In the genomic region with DNA sequence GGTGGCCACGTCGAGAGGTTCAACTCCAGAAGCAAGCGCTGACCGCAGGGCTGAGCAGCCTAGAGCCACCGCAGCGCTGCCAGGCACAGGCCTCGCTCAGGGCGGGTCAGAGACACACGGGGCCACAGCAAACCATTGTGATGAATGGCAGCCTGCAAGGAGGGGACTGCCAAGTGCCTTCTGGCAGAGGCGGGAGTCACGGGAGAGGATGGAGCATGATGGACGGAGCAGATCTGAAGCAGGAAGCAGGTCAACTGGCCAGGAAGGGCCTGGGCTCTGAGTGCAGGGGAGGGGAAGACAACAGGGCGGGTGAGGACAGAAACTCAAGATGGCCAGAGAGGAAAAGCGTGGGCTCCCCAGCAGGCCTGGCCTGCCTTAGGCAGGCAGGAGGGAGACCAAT, we compare ENCODE assay signal across 18 cellular contexts. TPM values are rescaled to one million over a fixed set of nuclear protein-coding genes. Genes with fewer than 3 reads are reported as not detected.
DNase-seq lines count a peak whose midpoint lies in the region; ATAC-seq and TF ChIP-seq lines count a peak whose summit lies in the region.
"Had no signal": no experiment of that assay in that cellular context is flagged by ENCODE, and none has a peak within 500 bp of the region (broad histone marks: within the 10 kb centered on the region; RNA-seq: fewer than 3 reads in every experiment).

No MANE protein-coding gene starts in this region.

- H3K27ac Mint-ChIP-seq in effector memory CD8-positive, alpha-beta T cell, result peak overlapping the region in 1 of 2 donors; percentile 24

- TF ChIP-seq CTCF in RWPE1 (conservative IDR thresholded peaks at IDR 0.05; ENCODE audit: low read depth), result no peak
- peak in 6 of 56 donors; percentile 9 to 36 (median 16) for TF ChIP-seq CTCF in dorsolateral prefrontal cortex (IDR thresholded peaks at IDR 0.05 in 54 of 56, conservative IDR thresholded peaks at IDR 0.05 in 2 of 56; ENCODE audit: low read depth in 1 of 56, partially characterized antibody in 56 of 56)
- TF ChIP-seq CTCF in left lung (IDR thresholded peaks at IDR 0.05), result no peak

- POLR2A ChIA-PET in RWPE1 (lab: Yijun Ruan, JAX; ENCODE audit: low non-redundant PET), result no interaction called here

- no peaks in the 10 kb centered on the region for H3K9me3 Mint-ChIP-seq in effector memory CD8-positive, alpha-beta T cell
- H3K9me3 Mint-ChIP-seq: brain had no signal

- H3K27ac ChIP-seq in RWPE1 (peak overlapping the region; percentile 80), dorsolateral prefrontal cortex (peak overlapping the region; percentile 59 to 99 (median 93)), left lung (peak overlapping the region in 1 of 2 donors; percentile 13)
- H3K27ac ChIP-seq: stomach had no signal

- H3K27me3 ChIP-seq in dorsolateral prefrontal cortex, result no peaks in the 10 kb centered on the region
- no peaks in the 10 kb centered on the region for H3K27me3 ChIP-seq in left lung
- H3K27me3 ChIP-seq: MG63, stomach had no signal

- no peaks in the 10 kb centered on the region for H3K36me3 Mint-ChIP-seq in effector memory CD8-positive, alpha-beta T cell (ENCODE audit: insufficient read depth)

- no peaks in the 10 kb centered on the region for H3K4me1 ChIP-seq in left lung

- no peak overlapping the region for H3K4me3 Mint-ChIP-seq in effector memory CD8-positive, alpha-beta T cell
- H3K4me3 Mint-ChIP-seq: brain had no signal

- no peak for DNase-seq in RWPE1 (ENCODE audit: low spot score)
- peak; percentile 29 to 88 (median 80) for DNase-seq in dorsolateral prefrontal cortex
- DNase-seq in left lung, result no peak
- peak; percentile 39 for DNase-seq in pulmonary artery endothelial cell (ENCODE audit: low read depth, low spot score)
- DNase-seq in stimulated activated naive CD8-positive, alpha-beta T cell treated with anti-CD3 and anti-CD28 coated beads, Interleukin-15, Interleukin-2, amounts not matched to agents 100 U/mL and 50 U/mL, for 24 hours, result no peak
- no peak for DNase-seq in NCI-H2107 treated with DMSO at 0.1 percent for 48 hours (lab: John Stamatoyannopoulos, UW; ENCODE audit: unreplicated experiment)
- no peak for DNase-seq in D341Med (ENCODE audit: low spot score)
- no peak for DNase-seq in effector memory CD8-positive, alpha-beta T cell
- DNase-seq: activated effector memory CD4-positive, alpha-beta T cell treated with anti-CD3 and anti-CD28 coated beads, Interleukin-2, amount 50 U/mL, for 16 hours; effector CD8-positive, alpha-beta T cell; foreskin fibroblast; GF-D8; MG63; NCI-H2029; NCI-H524 treated with DMSO at 0.1 percent for 48 hours; stomach had no signal

- intact Hi-C loops in dorsolateral prefrontal cortex (cut with DNase I), result loop anchor here (5.0 kb wide), 1 partner anchor 50 kb away; a partner anchor contains a TSS
- intact Hi-C loops in left lung (cut with DNase I), result no loop called here

- H3K4me3 ChIP-seq in dorsolateral prefrontal cortex, result peak overlapping the region in 3 of 59 donors; percentile 1 to 14 (median 10)
- H3K4me3 ChIP-seq in left lung, result no peak overlapping the region
- H3K4me3 ChIP-seq: MG63, stomach had no signal

- CTCF ChIA-PET in RWPE1 (lab: Yijun Ruan, JAX), result interaction anchor here (0.6 kb wide), 1 partner anchor 68 kb away, joined by 8 read pairs; no protein-coding TSS in a partner anchor

- H3K27me3 Mint-ChIP-seq in effector memory CD8-positive, alpha-beta T cell, result peaks cover 0 to 12% of the 10 kb centered on the region in 2 donors
- H3K27me3 Mint-ChIP-seq: brain had no signal

- peak; percentile 55 for ATAC-seq in left lung
- no peak for ATAC-seq in stimulated activated naive CD8-positive, alpha-beta T cell treated with anti-CD3 and anti-CD28 coated beads, Interleukin-15, Interleukin-2, amounts not matched to agents 100 U/mL and 50 U/mL, for 24 hours
- ATAC-seq in effector memory CD8-positive, alpha-beta T cell (replicated peaks), result no peak
- ATAC-seq: Panc1 had no signal

- peaks cover 0 to 42% of the 10 kb centered on the region in 2 donors for H3K36me3 ChIP-seq in left lung

- no peaks in the 10 kb centered on the region for H3K9me3 ChIP-seq in left lung
- H3K9me3 ChIP-seq: MG63, stomach had no signal

- no peaks in the 10 kb centered on the region for H3K4me1 Mint-ChIP-seq in effector memory CD8-positive, alpha-beta T cell (ENCODE audit: low read depth in 2 of 2)
- H3K4me1 Mint-ChIP-seq: brain had no signal

RNA-seq across cellular contexts. Expression of a gene that starts 49.8 kb away (rescaled TPM):
- total RNA-seq in dorsolateral prefrontal cortex, result 100 to 1,000 TPM; 112 to 178 (median 140) TPM
- total RNA-seq in left lung, result 10 to 100 TPM; 79.8 to 79.9 TPM
- 113 and 121 TPM in 2 replicates for total RNA-seq in pulmonary artery endothelial cell

Comparison
In these comparisons a context has a peak if more than half of its experiments do, and no peak if none do; other contexts are left out.
1. DNase-seq: peak in dorsolateral prefrontal cortex (10 of 10) and pulmonary artery endothelial cell (single experiment); none in RWPE1 (single experiment), left lung (0 of 2), stimulated activated naive CD8-positive, alpha-beta T cell treated with anti-CD3 and anti-CD28 coated beads, Interleukin-15, Interleukin-2, amounts not matched to agents 100 U/mL and 50 U/mL, for 24 hours (single experiment), NCI-H2107 treated with DMSO at 0.1 percent for 48 hours (single experiment), D341Med (single experiment) and effector memory CD8-positive, alpha-beta T cell (0 of 3).
2. intact Hi-C loops: an anchor here in dorsolateral prefrontal cortex (5.0 kb wide); none called in left lung.